Comparison of ENCODE assay signal across 23 cellular contexts in genomic region chr1:85663382-85663781, GRCh38. TPM values are rescaled to one million over a fixed set of nuclear protein-coding genes. Genes with fewer than 3 reads are reported as not detected.
DNase-seq lines count a peak whose midpoint lies in the region; ATAC-seq, FAIRE-seq and TF ChIP-seq lines count a peak whose summit lies in the region.
"Had no signal": no experiment of that assay in that cellular context is flagged by ENCODE, and none has a peak within 500 bp of the region (broad histone marks: within the 10 kb centered on the region; RNA-seq: fewer than 3 reads in every experiment).

No MANE protein-coding gene starts in this region.

- POLR2A ChIA-PET in PC-3 (lab: Charles Lee; ENCODE audit: unreplicated experiment), result interaction anchor here (0.6 kb wide), 1 partner anchor 40 kb away, joined by 3 read pairs; no protein-coding TSS in a partner anchor
- POLR2A ChIA-PET in HepG2 (lab: Yijun Ruan, JAX), result interaction anchor here (1.1 to 1.2 kb wide), 2 partner anchors 21 to 34 kb away, joined by 3 to 4 read pairs; no protein-coding TSS in a partner anchor

- no peaks in the 10 kb centered on the region for H3K9me3 Mint-ChIP-seq in glutamatergic neuron (ENCODE audit: unreplicated experiment)
- H3K9me3 Mint-ChIP-seq: CD14-positive monocyte; CD4-positive, alpha-beta memory T cell; CD4-positive, CD25-positive, alpha-beta regulatory T cell; CD8-positive, alpha-beta memory T cell had no signal

- H3K79me2 ChIP-seq in PC-3 (ENCODE audit: low read length) (no peaks in the 10 kb centered on the region), HepG2 (ENCODE audit: insufficient read depth, low read length) (no peaks in the 10 kb centered on the region)

- H3K4me3 Mint-ChIP-seq in glutamatergic neuron (ENCODE audit: unreplicated experiment), result no peak overlapping the region
- H3K4me3 Mint-ChIP-seq: CD14-positive monocyte; CD4-positive, alpha-beta memory T cell; CD4-positive, CD25-positive, alpha-beta regulatory T cell; CD8-positive, alpha-beta memory T cell had no signal

- TF ChIP-seq RAD21 in HepG2 (CRISPR knock-in tag; IDR thresholded peaks at IDR 0.05), result no peak

- TF ChIP-seq POLR2A in HepG2 (IDR thresholded peaks at IDR 0.05; ENCODE audit: insufficient read depth in 1 of 2, low read depth in 2 of 2, low read length in 2 of 2) (no peak), right lobe of liver (IDR thresholded peaks at IDR 0.05) (no peak)

- H3K36me3 Mint-ChIP-seq in glutamatergic neuron (ENCODE audit: unreplicated experiment), result no peaks in the 10 kb centered on the region

- no peaks in the 10 kb centered on the region for H3K27me3 Mint-ChIP-seq in glutamatergic neuron (ENCODE audit: unreplicated experiment)
- H3K27me3 Mint-ChIP-seq: CD4-positive, alpha-beta memory T cell; CD4-positive, CD25-positive, alpha-beta regulatory T cell; CD8-positive, alpha-beta memory T cell had no signal

- TF ChIP-seq CTCF in PC-3 (conservative IDR thresholded peaks at IDR 0.05; ENCODE audit: low read depth, low read length) (no peak), HepG2 (CRISPR knock-in tag; IDR thresholded peaks at IDR 0.05) (no peak), right lobe of liver (IDR thresholded peaks at IDR 0.05) (no peak), glutamatergic neuron (IDR thresholded peaks at IDR 0.05; ENCODE audit: partially characterized antibody, unreplicated experiment) (no peak)

- H3K4me1 ChIP-seq in PC-3 (ENCODE audit: insufficient read depth, low read length) (peaks cover 25% of the 10 kb centered on the region), HepG2 (ENCODE audit: insufficient read depth, low read length) (peaks cover 9% of the 10 kb centered on the region; the same call in 1 of the 2 replicates), right lobe of liver (peaks cover 0 to 17% (median 0%) of the 10 kb centered on the region in 4 donors)
- H3K4me1 ChIP-seq: BE2C had no signal

- no peak overlapping the region for H3K27ac ChIP-seq in PC-3 (ENCODE audit: low read length)
- H3K27ac ChIP-seq in HepG2 (ENCODE audit: extremely low read length, insufficient read depth, low read length), result no peak overlapping the region
- peak overlapping the region in 1 of 3 donors; percentile 38 for H3K27ac ChIP-seq in right lobe of liver
- H3K27ac ChIP-seq: BLaER1 had no signal

- H3K9me3 ChIP-seq in PC-3 (ENCODE audit: low read length) (no peaks in the 10 kb centered on the region), HepG2 (ENCODE audit: low read length) (no peaks in the 10 kb centered on the region), right lobe of liver (no peaks in the 10 kb centered on the region)
- H3K9me3 ChIP-seq: BE2C, BLaER1 had no signal

- H3K36me3 ChIP-seq in PC-3 (ENCODE audit: low read depth, low read length), result peaks cover 13% of the 10 kb centered on the region
- H3K36me3 ChIP-seq in HepG2 (replicated peaks in 1 of 2; ENCODE audit: control insufficient read depth in 1 of 2, insufficient read depth in 2 of 2, low read length in 2 of 2), result peaks cover 1 to 7% of the 10 kb centered on the region in 2 experiments; a peak in 3 of 5 replicates
- no peaks in the 10 kb centered on the region for H3K36me3 ChIP-seq in right lobe of liver
- H3K36me3 ChIP-seq: BE2C had no signal

- H3K9me2 ChIP-seq in PC-3 (replicated peaks; ENCODE audit: low read length), result no peaks in the 10 kb centered on the region

- DNase-seq in PC-3 (no peak), HepG2 (ENCODE audit: low spot score) (peak; percentile 9), right lobe of liver (no peak), glutamatergic neuron (no peak)
- DNase-seq in stimulated activated naive CD4-positive, alpha-beta T cell treated with Interleukin-2 at 50 U/mL for 16 hours (lab: John Stamatoyannopoulos, UW), result no peak
- DNase-seq: 8988T; ACHN; BE2C; C1 segment of cervical spinal cord; CD4-positive, alpha-beta memory T cell; CD4-positive, CD25-positive, alpha-beta regulatory T cell; CD8-positive, alpha-beta memory T cell; COR-L47; DMS79 treated with DMSO at 0.1 percent for 48 hours; GF-D8 had no signal

- no peak for FAIRE-seq in HepG2 (lab: Jason Lieb, UNC)
- FAIRE-seq: A204.1, G401.6, GM12891, GM19239 had no signal

- TF ChIP-seq EP300 in HepG2 (IDR thresholded peaks at IDR 0.05; ENCODE audit: low read depth in 2 of 2, low read length in 2 of 2) (no peak), HepG2 (CRISPR knock-in tag; IDR thresholded peaks at IDR 0.05; ENCODE audit: borderline replicate concordance) (no peak)

- no peaks in the 10 kb centered on the region for H3K27me3 ChIP-seq in PC-3 (ENCODE audit: low read length)
- H3K27me3 ChIP-seq in HepG2 (ENCODE audit: control insufficient read depth in 1 of 2, insufficient read depth in 2 of 2, low read length in 2 of 2), result no peaks in the 10 kb centered on the region; a peak in 1 of 5 replicates
- no peaks in the 10 kb centered on the region for H3K27me3 ChIP-seq in right lobe of liver
- H3K27me3 ChIP-seq: BE2C, BLaER1 had no signal

- CTCF ChIA-PET in PC-3 (lab: Charles Lee) (no interaction called here), HepG2 (lab: Yijun Ruan, JAX; ENCODE audit: low intra/inter-chr PET ratio, low total read pairs) (no interaction called here)

- H3K27ac Mint-ChIP-seq in glutamatergic neuron (ENCODE audit: unreplicated experiment), result no peak overlapping the region
- H3K27ac Mint-ChIP-seq: CD4-positive, alpha-beta memory T cell; CD4-positive, CD25-positive, alpha-beta regulatory T cell had no signal

- no peak overlapping the region for H3K4me3 ChIP-seq in PC-3 (ENCODE audit: low read length)
- no peak overlapping the region for H3K4me3 ChIP-seq in HepG2 (replicated peaks in 1 of 3; ENCODE audit: insufficient read depth in 1 of 3, low read depth in 2 of 3, low read length in 3 of 3)
- H3K4me3 ChIP-seq in right lobe of liver, result no peak overlapping the region
- H3K4me3 ChIP-seq: BLaER1 had no signal

- no peaks in the 10 kb centered on the region for H4K20me1 ChIP-seq in PC-3 (ENCODE audit: low read length)
- H4K20me1 ChIP-seq in HepG2 (ENCODE audit: insufficient read depth, low read length), result no peaks in the 10 kb centered on the region
- H4K20me1 ChIP-seq: BLaER1 had no signal

- H3K9ac ChIP-seq in PC-3 (ENCODE audit: low read length), result no peak overlapping the region
- no peak overlapping the region for H3K9ac ChIP-seq in HepG2 (ENCODE audit: insufficient read depth, low read depth, low read length)
- H3K9ac ChIP-seq: BLaER1 had no signal

- 94% methylated on average over 2 of the region's 2 CpGs for WGBS in HepG2 (ENCODE audit: low lambda C conversion rate)
- WGBS in right lobe of liver (ENCODE audit: insufficient coverage, low coverage, low lambda C conversion rate, missing lambda C conversion rate), result 93% methylated on average over 2 of the region's 2 CpGs

- in situ Hi-C loops in HepG2 (cut with HindIII; ENCODE audit: extremely low pct_ligation_motif_present, low pct_unique_long_range_greater_than_20kb), result no loop called here

- H3F3A ChIP-seq in PC-3 (ENCODE audit: low read length, unreplicated experiment), result no peaks in the 10 kb centered on the region

- intact Hi-C loops in PC-3 (cut with micrococcal nuclease), result no loop called here
- intact Hi-C loops in HepG2 (cut with micrococcal nuclease; ENCODE audit: unreplicated experiment), result no loop called here
- intact Hi-C loops in right lobe of liver (cut with DNase I), result no loop called here

- H3K4me2 ChIP-seq in PC-3 (ENCODE audit: low read length) (no peak overlapping the region), HepG2 (ENCODE audit: low read depth, low read length) (no peak overlapping the region)
- H3K4me2 ChIP-seq: BLaER1 had no signal

- ATAC-seq in PC-3 (peak; percentile 21), HepG2 (no peak), right lobe of liver (peak; percentile 63 to 93 (median 70)), GM21723 (IDR thresholded peaks at IDR 0.05; ENCODE audit: unreplicated experiment) (no peak), GM21515 (IDR thresholded peaks at IDR 0.05; ENCODE audit: unreplicated experiment) (no peak)

- no peak overlapping the region for H2AFZ ChIP-seq in PC-3 (ENCODE audit: low read length)
- no peak overlapping the region for H2AFZ ChIP-seq in HepG2 (ENCODE audit: low read length)

- no peaks in the 10 kb centered on the region for H3K4me1 Mint-ChIP-seq in glutamatergic neuron (ENCODE audit: low read depth, unreplicated experiment)
- H3K4me1 Mint-ChIP-seq: CD14-positive monocyte; CD4-positive, alpha-beta memory T cell; CD8-positive, alpha-beta memory T cell had no signal

- BruUV-seq in PC-3 (replicated peaks; lab: Mats Ljungman, UMichigan) (no TSS peak), HepG2 (replicated peaks; lab: Mats Ljungman, UMichigan) (no TSS peak)

TF ChIP-seq in HepG2, 621 proteins besides CTCF, POLR2A, EP300 and RAD21 (continues in another document):
- TF ChIP-seq ZNF205 (CRISPR knock-in tag; IDR thresholded peaks at IDR 0.05) (no peak), ISL2 (CRISPR knock-in tag; IDR thresholded peaks at IDR 0.05) (no peak), HOXD1 (CRISPR knock-in tag; IDR thresholded peaks at IDR 0.05) (no peak), BCL6 (CRISPR knock-in tag; IDR thresholded peaks at IDR 0.05) (no peak), NFKBIZ (CRISPR knock-in tag; IDR thresholded peaks at IDR 0.05) (no peak), ESRRA (CRISPR knock-in tag; IDR thresholded peaks at IDR 0.05; ENCODE audit: low read depth) (no peak)

RNA-seq across cellular contexts. Expression of gene ZNHIT6, which starts 44.9 kb away (rescaled TPM):
- total RNA-seq in PC-3 (2014; rRNA removed) (18.3 and 21.1 TPM in 2 replicates), HepG2 (2016; rRNA removed; fragmentation: Illumina TruSeq; extraction: Trizol) (15.2 and 18.8 TPM in 2 replicates), right lobe of liver (1 to 10 TPM; 3.1 to 5.1 (median 4.2) TPM), glutamatergic neuron (ENCODE audit: unreplicated experiment) (10.9 TPM)
- 0.62 and 0.81 TPM in 2 replicates for total RNA-seq in HepG2 (2016; cell fraction: cytosol; rRNA removed; fragmentation: Illumina TruSeq; extraction: Trizol; ENCODE audit: low read depth)
- 14.7 and 19.2 TPM in 2 replicates for total RNA-seq in HepG2 (2016; cell fraction: insoluble cytoplasmic fraction; rRNA removed; fragmentation: Illumina TruSeq; extraction: Trizol)
- total RNA-seq in HepG2 (2016; cell fraction: membrane; rRNA removed; fragmentation: Illumina TruSeq; extraction: Trizol), result 4.0 and 4.4 TPM in 2 replicates
- total RNA-seq in HepG2 (2016; cell fraction: nucleus; rRNA removed; fragmentation: Illumina TruSeq; extraction: Trizol), result 10.7 and 10.8 TPM in 2 replicates
- polyA plus RNA-seq in HepG2 (2011; rRNA removed), result 6.0 TPM in 2 replicates
- polyA plus RNA-seq in HepG2 (2011; cell fraction: cytosol; rRNA removed), result 2.8 and 4.7 TPM in 2 replicates
- polyA plus RNA-seq in HepG2 (2011; cell fraction: nucleus; rRNA removed), result 3.9 and 4.8 TPM in 2 replicates
- 9.4 and 11.1 TPM in 2 replicates for polyA plus RNA-seq in HepG2 (2012)
- polyA plus RNA-seq in HepG2 (2016; cell fraction: cytosol; fragmentation: Illumina TruSeq; extraction: Trizol; ENCODE audit: low read depth), result 0.67 and 0.83 TPM in 2 replicates
- polyA plus RNA-seq in HepG2 (2016; cell fraction: insoluble cytoplasmic fraction; fragmentation: Illumina TruSeq; extraction: Trizol; ENCODE audit: low read depth), result 25.9 and 26.2 TPM in 2 replicates
- polyA plus RNA-seq in HepG2 (2016; cell fraction: membrane; fragmentation: Illumina TruSeq; extraction: Trizol; ENCODE audit: low read depth), result 3.3 and 3.8 TPM in 2 replicates
- polyA plus RNA-seq in HepG2 (2016; cell fraction: nucleus; fragmentation: Illumina TruSeq; extraction: Trizol; ENCODE audit: insufficient read depth, low read depth), result 15.4 and 16.5 TPM in 2 replicates
- 2.7 and 8.2 TPM in 2 replicates for polyA minus RNA-seq in HepG2 (2011; rRNA and poly(A)+ RNA removed; ENCODE audit: low replicate concordance)
- 3.2 and 4.1 TPM in 2 replicates for polyA minus RNA-seq in HepG2 (2011; cell fraction: cytosol; rRNA and poly(A)+ RNA removed)
- 13.5 and 13.8 TPM in 2 replicates for polyA minus RNA-seq in HepG2 (2011; cell fraction: nucleus; rRNA and poly(A)+ RNA removed)

Comparison
In these comparisons a context has a peak if more than half of its experiments do, and no peak if none do; other contexts are left out.
1. ATAC-seq: peak in PC-3 (single experiment) and right lobe of liver (4 of 4); none in HepG2 (single experiment), GM21723 (single experiment) and GM21515 (single experiment).